In the genomic region with DNA sequence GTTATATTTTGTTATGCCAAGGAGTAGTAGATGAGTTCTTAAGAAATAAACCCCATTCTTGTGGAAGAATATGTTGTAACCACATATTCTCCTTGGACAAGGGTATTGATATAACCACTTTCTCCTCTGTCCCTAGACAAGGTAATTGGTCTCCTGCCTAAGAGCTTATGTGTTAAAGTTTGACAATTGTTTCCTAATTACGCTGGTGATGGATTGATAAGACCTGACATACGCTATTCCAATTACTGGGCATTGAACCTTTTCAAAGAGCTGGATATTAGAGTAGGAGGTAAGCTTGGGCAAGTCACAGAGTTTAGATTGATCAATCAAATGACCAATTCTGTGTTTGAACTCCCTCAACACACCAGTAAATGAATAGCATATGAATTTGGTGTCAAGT, we compare ENCODE assay signal across 18 cellular contexts.
DNase-seq lines count a peak whose midpoint lies in the region; TF ChIP-seq lines count a peak whose summit lies in the region.
"Had no signal": no experiment of that assay in that cellular context is flagged by ENCODE, and none has a peak within 500 bp of the region (broad histone marks: within the 10 kb centered on the region; RNA-seq: fewer than 3 reads in every experiment).

No MANE protein-coding gene starts in this region.

- CTCF ChIA-PET in MCF 10A (lab: Yijun Ruan, JAX): interaction anchor here (0.6 kb wide), 1 partner anchor 29 kb away, joined by 5 read pairs; no protein-coding TSS in a partner anchor

- H3K27me3 ChIP-seq in breast epithelium: no peaks in the 10 kb centered on the region
- no peaks in the 10 kb centered on the region for H3K27me3 ChIP-seq in neural cell (ENCODE audit: insufficient read depth, low read depth, low read length)
- H3K27me3 ChIP-seq in Peyer's patch: no peaks in the 10 kb centered on the region
- H3K27me3 ChIP-seq: BLaER1 treated with 17β-estradiol and CSF1 and Interleukin-3, amounts not matched to agents 10 nM and 100 nM had no signal

- H3K4me1 ChIP-seq in breast epithelium (no peaks in the 10 kb centered on the region), Peyer's patch (no peaks in the 10 kb centered on the region)
- H3K4me1 ChIP-seq: A549; BLaER1 treated with 17β-estradiol and CSF1 and Interleukin-3, amounts not matched to agents 10 nM and 100 nM; Caco-2 had no signal

- H3K9me3 ChIP-seq in breast epithelium (no peaks in the 10 kb centered on the region), neural cell (ENCODE audit: low read length) (no peaks in the 10 kb centered on the region), Peyer's patch (no peaks in the 10 kb centered on the region)
- H3K9me3 ChIP-seq: A549; BLaER1 treated with 17β-estradiol and CSF1 and Interleukin-3, amounts not matched to agents 10 nM and 100 nM; Caco-2 had no signal

- BruUV-seq in MCF 10A (replicated peaks; lab: Mats Ljungman, UMichigan): no TSS peak

- H3K36me3 ChIP-seq in breast epithelium: no peaks in the 10 kb centered on the region
- no peaks in the 10 kb centered on the region for H3K36me3 ChIP-seq in neural cell (ENCODE audit: insufficient read depth, low read length)
- no peaks in the 10 kb centered on the region for H3K36me3 ChIP-seq in Peyer's patch
- H3K36me3 ChIP-seq: BLaER1 treated with 17β-estradiol and CSF1 and Interleukin-3, amounts not matched to agents 10 nM and 100 nM had no signal

- DNase-seq in MCF 10A (ENCODE audit: unreplicated experiment) (peak; percentile 34), breast epithelium (ENCODE audit: low spot score in 2 of 2) (no peak), fibroblast of peridontal ligament (ENCODE audit: extremely low read depth) (peak; percentile 31), Peyer's patch (no peak), cerebellar cortex (ENCODE audit: low spot score) (no peak)
- DNase-seq: AML-193; Caco-2; Calu3; CD4-positive, alpha-beta T cell; CD8-positive, alpha-beta T cell; DMS79 treated with DMSO at 0.1 percent for 48 hours; GF-D8 had no signal

- no peaks in the 10 kb centered on the region for H3K36me3 Mint-ChIP-seq in MCF 10A (ENCODE audit: insufficient read depth, unreplicated experiment)
- H3K36me3 Mint-ChIP-seq: CD8-positive, alpha-beta T cell had no signal

- TF ChIP-seq POLR2A in breast epithelium (IDR thresholded peaks at IDR 0.05): no peak
- TF ChIP-seq POLR2A in Peyer's patch (IDR thresholded peaks at IDR 0.05): no peak

- H3F3A ChIP-seq in neural cell (ENCODE audit: insufficient read depth, low read length, poor library complexity, severe bottlenecking): no peaks in the 10 kb centered on the region

- TF ChIP-seq RAD21 in neural cell (conservative IDR thresholded peaks at IDR 0.05): no peak

- POLR2A ChIA-PET in MCF 10A (lab: Yijun Ruan, JAX): no interaction called here

- H3K4me2 ChIP-seq in neural cell (ENCODE audit: low read length): no peak overlapping the region
- H3K4me2 ChIP-seq: A549; BLaER1 treated with 17β-estradiol and CSF1 and Interleukin-3, amounts not matched to agents 10 nM and 100 nM had no signal

- no peaks in the 10 kb centered on the region for H3K27me3 Mint-ChIP-seq in MCF 10A (ENCODE audit: insufficient read depth, unreplicated experiment)
- H3K27me3 Mint-ChIP-seq: B cell; CD4-positive, alpha-beta T cell had no signal

- H3K27ac Mint-ChIP-seq in MCF 10A (ENCODE audit: low read depth, unreplicated experiment): no peak overlapping the region
- H3K27ac Mint-ChIP-seq: B cell; CD4-positive, alpha-beta T cell; CD8-positive, alpha-beta T cell had no signal

- no peak overlapping the region for H3K9ac ChIP-seq in neural cell (ENCODE audit: low read length)
- H3K9ac ChIP-seq: BLaER1 treated with 17β-estradiol and CSF1 and Interleukin-3, amounts not matched to agents 10 nM and 100 nM had no signal

- H3K4me3 Mint-ChIP-seq in MCF 10A (ENCODE audit: unreplicated experiment): no peak overlapping the region
- H3K4me3 Mint-ChIP-seq: B cell; CD4-positive, alpha-beta T cell; CD8-positive, alpha-beta T cell had no signal

- TF ChIP-seq CTCF in MCF 10A (IDR thresholded peaks at IDR 0.05; ENCODE audit: unreplicated experiment) (no peak), breast epithelium (IDR thresholded peaks at IDR 0.05) (no peak), neural cell (IDR thresholded peaks at IDR 0.05; ENCODE audit: poor library complexity, severe bottlenecking) (no peak), Peyer's patch (IDR thresholded peaks at IDR 0.05) (no peak)

- no peaks in the 10 kb centered on the region for H3K79me2 ChIP-seq in neural cell (replicated peaks; ENCODE audit: insufficient read depth, low read length)

- no peaks in the 10 kb centered on the region for H3K9me2 ChIP-seq in neural cell (ENCODE audit: insufficient read depth, low read length)

- no peak overlapping the region for H3K27ac ChIP-seq in breast epithelium
- H3K27ac ChIP-seq in neural cell (ENCODE audit: low read length): no peak overlapping the region
- no peak overlapping the region for H3K27ac ChIP-seq in Peyer's patch
- H3K27ac ChIP-seq: 22Rv1; A549; BLaER1 treated with 17β-estradiol and CSF1 and Interleukin-3, amounts not matched to agents 10 nM and 100 nM; C4-2B had no signal

- no peaks in the 10 kb centered on the region for H3K9me3 Mint-ChIP-seq in MCF 10A (ENCODE audit: unreplicated experiment)
- H3K9me3 Mint-ChIP-seq: CD4-positive, alpha-beta T cell; CD8-positive, alpha-beta T cell had no signal

- H2AFZ ChIP-seq in neural cell (ENCODE audit: low read depth, low read length): no peak overlapping the region

- TF ChIP-seq EP300 in neural cell (conservative IDR thresholded peaks at IDR 0.05; ENCODE audit: poor library complexity, severe bottlenecking): peak; percentile 72

- H4K20me1 ChIP-seq in neural cell (ENCODE audit: insufficient read depth): no peaks in the 10 kb centered on the region
- H4K20me1 ChIP-seq: BLaER1 treated with 17β-estradiol and CSF1 and Interleukin-3, amounts not matched to agents 10 nM and 100 nM had no signal

- H3K4me3 ChIP-seq in breast epithelium: no peak overlapping the region
- H3K4me3 ChIP-seq in neural cell (ENCODE audit: low read length): no peak overlapping the region
- no peak overlapping the region for H3K4me3 ChIP-seq in Peyer's patch
- H3K4me3 ChIP-seq: A549; BLaER1 treated with 17β-estradiol and CSF1 and Interleukin-3, amounts not matched to agents 10 nM and 100 nM had no signal

- peaks cover 6% of the 10 kb centered on the region for H3K4me1 Mint-ChIP-seq in MCF 10A (ENCODE audit: insufficient read depth, unreplicated experiment)
- H3K4me1 Mint-ChIP-seq: B cell had no signal

- intact Hi-C loops in MCF 10A (cut with micrococcal nuclease) (no loop called here), breast epithelium (cut with DNase I; ENCODE audit: low total_unique reads) (no loop called here)

TF ChIP-seq in neural cell, 6 proteins besides CTCF, POLR2A, EP300 and RAD21:
- TF ChIP-seq TAF1 (IDR thresholded peaks at IDR 0.05; ENCODE audit: low read depth) (no peak), MXI1 (conservative IDR thresholded peaks at IDR 0.05; ENCODE audit: poor library complexity, severe bottlenecking) (no peak), POLR2AphosphoS5 (IDR thresholded peaks at IDR 0.05) (peak; percentile 61), EZH2 (IDR thresholded peaks at IDR 0.05; ENCODE audit: borderline replicate concordance, insufficient read depth, low read length, poor library complexity, severe bottlenecking) (no peak), SMC3 (conservative IDR thresholded peaks at IDR 0.05; ENCODE audit: poor library complexity) (no peak)
- TF ChIP-seq, protein P1, sequence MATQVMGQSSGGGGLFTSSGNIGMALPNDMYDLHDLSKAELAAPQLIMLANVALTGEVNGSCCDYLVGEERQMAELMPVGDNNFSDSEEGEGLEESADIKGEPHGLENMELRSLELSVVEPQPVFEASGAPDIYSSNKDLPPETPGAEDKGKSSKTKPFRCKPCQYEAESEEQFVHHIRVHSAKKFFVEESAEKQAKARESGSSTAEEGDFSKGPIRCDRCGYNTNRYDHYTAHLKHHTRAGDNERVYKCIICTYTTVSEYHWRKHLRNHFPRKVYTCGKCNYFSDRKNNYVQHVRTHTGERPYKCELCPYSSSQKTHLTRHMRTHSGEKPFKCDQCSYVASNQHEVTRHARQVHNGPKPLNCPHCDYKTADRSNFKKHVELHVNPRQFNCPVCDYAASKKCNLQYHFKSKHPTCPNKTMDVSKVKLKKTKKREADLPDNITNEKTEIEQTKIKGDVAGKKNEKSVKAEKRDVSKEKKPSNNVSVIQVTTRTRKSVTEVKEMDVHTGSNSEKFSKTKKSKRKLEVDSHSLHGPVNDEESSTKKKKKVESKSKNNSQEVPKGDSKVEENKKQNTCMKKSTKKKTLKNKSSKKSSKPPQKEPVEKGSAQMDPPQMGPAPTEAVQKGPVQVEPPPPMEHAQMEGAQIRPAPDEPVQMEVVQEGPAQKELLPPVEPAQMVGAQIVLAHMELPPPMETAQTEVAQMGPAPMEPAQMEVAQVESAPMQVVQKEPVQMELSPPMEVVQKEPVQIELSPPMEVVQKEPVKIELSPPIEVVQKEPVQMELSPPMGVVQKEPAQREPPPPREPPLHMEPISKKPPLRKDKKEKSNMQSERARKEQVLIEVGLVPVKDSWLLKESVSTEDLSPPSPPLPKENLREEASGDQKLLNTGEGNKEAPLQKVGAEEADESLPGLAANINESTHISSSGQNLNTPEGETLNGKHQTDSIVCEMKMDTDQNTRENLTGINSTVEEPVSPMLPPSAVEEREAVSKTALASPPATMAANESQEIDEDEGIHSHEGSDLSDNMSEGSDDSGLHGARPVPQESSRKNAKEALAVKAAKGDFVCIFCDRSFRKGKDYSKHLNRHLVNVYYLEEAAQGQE (IDR thresholded peaks at IDR 0.05; ENCODE audit: borderline replicate concordance): peak; percentile 53

Comparison
In these comparisons a context has a peak if more than half of its experiments do, and no peak if none do; other contexts are left out.
1. DNase-seq: peak in MCF 10A (single experiment) and fibroblast of peridontal ligament (single experiment); none in breast epithelium (0 of 2), Peyer's patch (0 of 3) and cerebellar cortex (single experiment).